20 cellular contexts compared by ENCODE assay signal in genomic region chr4:186698028-186698427, GRCh38. TPM values are rescaled to one million over a fixed set of nuclear protein-coding genes. Genes with fewer than 3 reads are reported as not detected.
DNase-seq lines count a peak whose midpoint lies in the region; ATAC-seq, FAIRE-seq and TF ChIP-seq lines count a peak whose summit lies in the region.
"Had no signal": no experiment of that assay in that cellular context is flagged by ENCODE, and none has a peak within 500 bp of the region (broad histone marks: within the 10 kb centered on the region; RNA-seq: fewer than 3 reads in every experiment).

No MANE protein-coding gene starts in this region.

- no peaks in the 10 kb centered on the region for H3K27me3 Mint-ChIP-seq in Calu3 (ENCODE audit: unreplicated experiment)
- no peaks in the 10 kb centered on the region for H3K27me3 Mint-ChIP-seq in WTC11 (ENCODE audit: low read depth)
- H3K27me3 Mint-ChIP-seq: CD8-positive, alpha-beta memory T cell had no signal

- TF ChIP-seq CTCF in Calu3 (IDR thresholded peaks at IDR 0.05; ENCODE audit: unreplicated experiment) (no peak), WTC11 (IDR thresholded peaks at IDR 0.05) (no peak), right lobe of liver (IDR thresholded peaks at IDR 0.05) (no peak)

- peaks cover 0 to 3% (median 0%) of the 10 kb centered on the region in 4 donors for H3K36me3 ChIP-seq in right lobe of liver
- H3K36me3 ChIP-seq in small intestine (ENCODE audit: control insufficient read depth in 2 of 2, insufficient read depth in 2 of 2, low read length in 2 of 2), result peaks cover 0 to 2% of the 10 kb centered on the region in 2 donors

- H3K27me3 ChIP-seq in right lobe of liver, result no peaks in the 10 kb centered on the region
- no peaks in the 10 kb centered on the region for H3K27me3 ChIP-seq in small intestine (ENCODE audit: control insufficient read depth in 2 of 2, insufficient read depth in 2 of 2, low read length in 2 of 2)
- H3K27me3 ChIP-seq: BLaER1, SJCRH30 had no signal

- H3K36me3 Mint-ChIP-seq in Calu3 (ENCODE audit: insufficient read depth, unreplicated experiment), result peaks cover 30% of the 10 kb centered on the region
- peaks cover 23% of the 10 kb centered on the region for H3K36me3 Mint-ChIP-seq in WTC11
- H3K36me3 Mint-ChIP-seq: CD8-positive, alpha-beta memory T cell had no signal

- peaks cover 3% of the 10 kb centered on the region for H3K9me3 Mint-ChIP-seq in Calu3 (ENCODE audit: low read depth, unreplicated experiment)
- H3K9me3 Mint-ChIP-seq in WTC11, result peaks cover 4% of the 10 kb centered on the region; the same call in 1 of the 2 replicates

- H3K27ac Mint-ChIP-seq in Calu3 (ENCODE audit: unreplicated experiment) (peak overlapping the region; percentile 56), WTC11 (no peak overlapping the region)
- H3K27ac Mint-ChIP-seq: CD8-positive, alpha-beta memory T cell had no signal

- no peak for DNase-seq in Calu3
- DNase-seq in WTC11 (ENCODE audit: low spot score), result no peak
- DNase-seq in right lobe of liver, result no peak
- DNase-seq in small intestine, result peak; percentile 31
- no peak for DNase-seq in SIG-M5 treated with dmso at 0.1 percent for 504 hours (lab: John Stamatoyannopoulos, UW; ENCODE audit: unreplicated experiment)
- DNase-seq in RPMI8226, result no peak
- DNase-seq: CD8-positive, alpha-beta memory T cell; DMS79; IMR-90; NCI-H1417; NCI-H187; NCI-H2107; NCI-H510A; NCI-H774; SJCRH30 had no signal

- H3K4me3 ChIP-seq in right lobe of liver, result no peak overlapping the region
- H3K4me3 ChIP-seq in small intestine (ENCODE audit: low read depth in 1 of 2, low read length in 2 of 2), result no peak overlapping the region
- H3K4me3 ChIP-seq: BLaER1, HAP-1, SJCRH30 had no signal

- CTCF ChIA-PET in Calu3 (lab: Charles Lee), result no interaction called here
- CTCF ChIA-PET in WTC11 (lab: Charles Lee), result no interaction called here

- FAIRE-seq in small intestine (lab: Jason Lieb, UNC), result no peak

- TF ChIP-seq POLR2A in right lobe of liver (IDR thresholded peaks at IDR 0.05), result no peak

- intact Hi-C loops in Calu3 (cut with micrococcal nuclease; ENCODE audit: unreplicated experiment), result loop anchor here (2.0 kb wide), 1 partner anchor 13 kb away; no protein-coding TSS in a partner anchor
- intact Hi-C loops in right lobe of liver (cut with DNase I), result no loop called here

- H3K4me1 ChIP-seq in right lobe of liver (no peaks in the 10 kb centered on the region), small intestine (ENCODE audit: control insufficient read depth in 2 of 2, insufficient read depth in 1 of 2, low read depth in 1 of 2, low read length in 1 of 2) (peaks cover 4 to 10% of the 10 kb centered on the region in 2 donors)
- H3K4me1 ChIP-seq: BLaER1 had no signal

- POLR2A ChIA-PET in WTC11 (lab: Charles Lee), result no interaction called here

- H3K27ac ChIP-seq in right lobe of liver (no peak overlapping the region), small intestine (ENCODE audit: low read depth in 1 of 2, low read length in 1 of 2) (no peak overlapping the region)
- H3K27ac ChIP-seq: BLaER1, HL-60, RWPE1, SJCRH30 had no signal

- peak overlapping the region; percentile 32 for H3K4me3 Mint-ChIP-seq in Calu3 (ENCODE audit: low read depth, unreplicated experiment)
- H3K4me3 Mint-ChIP-seq in WTC11, result no peak overlapping the region
- H3K4me3 Mint-ChIP-seq: CD8-positive, alpha-beta memory T cell had no signal

- H3K9me3 ChIP-seq in right lobe of liver, result no peaks in the 10 kb centered on the region
- H3K9me3 ChIP-seq in small intestine (ENCODE audit: control insufficient read depth, low read depth), result no peaks in the 10 kb centered on the region
- H3K9me3 ChIP-seq: HAP-1, SJCRH30 had no signal

- peaks cover 81% of the 10 kb centered on the region for H3K4me1 Mint-ChIP-seq in Calu3 (ENCODE audit: low read depth, unreplicated experiment)
- peaks cover 76% of the 10 kb centered on the region for H3K4me1 Mint-ChIP-seq in WTC11
- H3K4me1 Mint-ChIP-seq: CD8-positive, alpha-beta memory T cell had no signal

- ATAC-seq in WTC11, result no peak
- ATAC-seq in right lobe of liver, result peak in 3 of 4 donors; percentile 15 to 80 (median 55)
- ATAC-seq in HG02642 (IDR thresholded peaks at IDR 0.05; ENCODE audit: poor library complexity, unreplicated experiment), result no peak

- 80% methylated on average over 10 of the region's 12 CpGs for WGBS in right lobe of liver (ENCODE audit: insufficient coverage, low coverage, low lambda C conversion rate, missing lambda C conversion rate)
- 80 to 84% (median 81%) methylated on average over 12 of the region's 12 CpGs for WGBS in small intestine, 3 donors

- BruUV-seq in Calu3 (replicated peaks; lab: Mats Ljungman, UMichigan), result no TSS peak

TF ChIP-seq in WTC11, 78 proteins besides CTCF, POLR2A, EP300 and RAD21:
- no peak for TF ChIP-seq ATF2 (CRISPR knock-in tag; IDR thresholded peaks at IDR 0.05; ENCODE audit: borderline replicate concordance, low read depth)
- TF ChIP-seq GABPB1 (CRISPR knock-in tag; IDR thresholded peaks at IDR 0.05), result peak; percentile 63
- TF ChIP-seq ATF3 (CRISPR knock-in tag; conservative IDR thresholded peaks at IDR 0.05), result no peak
- TF ChIP-seq, protein P1, sequence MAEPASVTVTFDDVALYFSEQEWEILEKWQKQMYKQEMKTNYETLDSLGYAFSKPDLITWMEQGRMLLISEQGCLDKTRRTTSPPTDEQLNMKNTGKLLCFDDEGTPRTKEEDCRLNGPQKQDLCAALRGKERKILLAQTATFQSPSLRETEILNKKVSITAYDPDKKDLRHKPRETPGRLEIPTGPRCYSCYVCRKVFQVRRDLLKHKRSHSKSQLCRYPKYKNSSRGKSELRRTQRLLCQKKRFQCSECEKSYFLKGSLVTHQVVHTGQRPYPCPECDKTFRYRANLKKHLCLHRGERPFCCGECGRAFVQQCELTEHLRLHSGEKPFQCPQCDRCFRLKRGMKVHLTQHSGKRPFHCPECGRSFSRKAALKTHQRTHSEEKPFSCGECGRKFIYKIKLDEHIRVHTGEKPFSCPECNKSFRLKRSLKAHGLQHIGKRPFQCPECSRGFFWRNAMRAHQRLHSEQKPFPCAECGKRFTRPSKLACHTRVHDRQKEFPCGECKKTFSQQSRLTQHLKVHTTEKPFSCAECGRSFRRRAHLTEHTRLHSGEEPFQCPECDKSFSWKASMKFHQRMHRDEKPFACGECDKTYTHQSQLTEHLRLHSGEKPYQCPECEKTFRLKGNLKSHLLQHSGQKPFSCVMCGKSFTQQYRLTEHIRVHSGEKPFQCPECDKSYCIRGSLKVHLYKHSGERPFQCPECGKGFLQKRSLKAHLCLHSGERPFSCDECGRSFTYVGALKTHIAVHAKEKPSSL (CRISPR knock-in tag; conservative IDR thresholded peaks at IDR 0.05), result no peak

RNA-seq across cellular contexts. Expression of gene FAT1, which starts 25.6 kb away (rescaled TPM):
- total RNA-seq in Calu3 (2022) (197 and 210 TPM in 2 replicates), WTC11 (2021) (155 to 172 TPM (median 162 TPM) in 3 replicates), right lobe of liver (100 to 1,000 TPM in 2 of 6 experiments, 10 to 100 TPM in 4; 32.9 to 173 (median 69.7) TPM)
- polyA plus RNA-seq in small intestine, result 10 to 100 TPM; 62.4 to 99.3 (median 67.8) TPM
- total RNA-seq: CD8-positive, alpha-beta memory T cell had no signal
- polyA plus RNA-seq: CD8-positive, alpha-beta memory T cell had no signal

Comparison
In these comparisons a context has a peak if more than half of its experiments do, and no peak if none do; other contexts are left out.
1. ATAC-seq: peak in right lobe of liver (3 of 4); none in WTC11 (single experiment) and HG02642 (single experiment).